ENCODE assay signal across 11 cellular contexts in genomic region chr5:142998316-142998862, GRCh38.
DNase-seq lines count a peak whose midpoint lies in the region; ATAC-seq and TF ChIP-seq lines count a peak whose summit lies in the region.
"Had no signal": no experiment of that assay in that cellular context is flagged by ENCODE, and none has a peak within 500 bp of the region (broad histone marks: within the 10 kb centered on the region; RNA-seq: fewer than 3 reads in every experiment).

No MANE protein-coding gene starts in this region.

- no peak for ATAC-seq in activated T-cell treated with anti-CD3 and anti-CD28 coated beads, Interleukin-2, amount 50 U/mL, for 72 hours (replicated peaks in 1 of 2)
- ATAC-seq in HG02759 (IDR thresholded peaks at IDR 0.05; ENCODE audit: unreplicated experiment), result peak; percentile 46
- peak; percentile 27 for ATAC-seq in WTC11
- ATAC-seq in stimulated activated naive CD8-positive, alpha-beta T cell treated with anti-CD3 and anti-CD28 coated beads, Interleukin-15, amount 100 ng/mL, for 72 hours, result no peak
- ATAC-seq in GM18517 (IDR thresholded peaks at IDR 0.05; ENCODE audit: unreplicated experiment), result no peak

- H3K4me3 Mint-ChIP-seq in activated T-cell treated with anti-CD3 and anti-CD28 coated beads, Interleukin-2, amount 50 U/mL, for 72 hours, result no peak overlapping the region
- H3K4me3 Mint-ChIP-seq in WTC11 (no peak overlapping the region), endothelial cell (ENCODE audit: unreplicated experiment) (no peak overlapping the region)
- H3K4me3 Mint-ChIP-seq in stimulated activated naive CD8-positive, alpha-beta T cell treated with anti-CD3 and anti-CD28 coated beads, Interleukin-15, amount 100 ng/mL, for 72 hours, result no peak overlapping the region

- no peak for DNase-seq in activated T-cell treated with anti-CD3 and anti-CD28 coated beads, Interleukin-2, amount 50 U/mL, for 72 hours
- no peak for DNase-seq in activated T-cell treated with anti-CD3 and anti-CD28 coated beads for 4 hours
- DNase-seq in WTC11 (ENCODE audit: low spot score), result no peak
- no peak for DNase-seq in stimulated activated naive CD8-positive, alpha-beta T cell treated with anti-CD3 and anti-CD28 coated beads, Interleukin-15, amount 100 ng/mL, for 72 hours
- DNase-seq in endothelial cell (ENCODE audit: low spot score), result no peak
- DNase-seq in activated CD4-positive, alpha-beta T cell treated with anti-CD3 and anti-CD28 coated beads, Interleukin-2, amount 50 U/mL, for 1 hour, result no peak
- DNase-seq: NCI-H1048; NCI-H524 treated with DMSO at 0.1 percent for 48 hours; stimulated activated CD4-positive, alpha-beta T cell treated with anti-CD3 and anti-CD28 coated beads, Interleukin-4, amount 100 ng/mL, for 4 hours had no signal

- H3K27ac Mint-ChIP-seq in activated T-cell treated with anti-CD3 and anti-CD28 coated beads, Interleukin-2, amount 50 U/mL, for 72 hours, result peak overlapping the region; percentile 91
- H3K27ac Mint-ChIP-seq in WTC11, result no peak overlapping the region
- peak overlapping the region; percentile 61 to 92 for H3K27ac Mint-ChIP-seq in stimulated activated naive CD8-positive, alpha-beta T cell treated with anti-CD3 and anti-CD28 coated beads, Interleukin-15, amount 100 ng/mL, for 72 hours
- H3K27ac Mint-ChIP-seq in endothelial cell (ENCODE audit: unreplicated experiment), result no peak overlapping the region

- TF ChIP-seq CTCF in WTC11 (IDR thresholded peaks at IDR 0.05) (no peak), endothelial cell (IDR thresholded peaks at IDR 0.05; ENCODE audit: unreplicated experiment) (no peak)

- H3K36me3 Mint-ChIP-seq in activated T-cell treated with anti-CD3 and anti-CD28 coated beads, Interleukin-2, amount 50 U/mL, for 72 hours (ENCODE audit: insufficient read depth in 2 of 2), result peaks cover 15 to 19% of the 10 kb centered on the region in 2 donors
- H3K36me3 Mint-ChIP-seq in WTC11 (peaks cover 5% of the 10 kb centered on the region; the same call in 1 of the 2 replicates), endothelial cell (ENCODE audit: low read depth, unreplicated experiment) (peaks cover 11% of the 10 kb centered on the region)

- peaks cover 2 to 3% of the 10 kb centered on the region in 2 donors for H3K9me3 Mint-ChIP-seq in activated T-cell treated with anti-CD3 and anti-CD28 coated beads, Interleukin-2, amount 50 U/mL, for 72 hours
- peaks cover 10% of the 10 kb centered on the region for H3K9me3 Mint-ChIP-seq in WTC11
- peaks cover 17 to 28% of the 10 kb centered on the region in 2 donors for H3K9me3 Mint-ChIP-seq in stimulated activated naive CD8-positive, alpha-beta T cell treated with anti-CD3 and anti-CD28 coated beads, Interleukin-15, amount 100 ng/mL, for 72 hours
- no peaks in the 10 kb centered on the region for H3K9me3 Mint-ChIP-seq in endothelial cell (ENCODE audit: unreplicated experiment)

- no peaks in the 10 kb centered on the region for H3K27me3 Mint-ChIP-seq in activated T-cell treated with anti-CD3 and anti-CD28 coated beads, Interleukin-2, amount 50 U/mL, for 72 hours (ENCODE audit: low read depth)
- H3K27me3 Mint-ChIP-seq in WTC11 (ENCODE audit: low read depth) (no peaks in the 10 kb centered on the region), endothelial cell (ENCODE audit: unreplicated experiment) (peaks cover 2% of the 10 kb centered on the region)
- H3K27me3 Mint-ChIP-seq in stimulated activated naive CD8-positive, alpha-beta T cell treated with anti-CD3 and anti-CD28 coated beads, Interleukin-15, amount 100 ng/mL, for 72 hours, result no peaks in the 10 kb centered on the region

- CTCF ChIA-PET in WTC11 (lab: Charles Lee), result interaction anchor here (0.9 to 2.1 kb wide), 2 partner anchors 211 to 285 kb away, joined by 3 to 5 read pairs; no protein-coding TSS in a partner anchor

- POLR2A ChIA-PET in WTC11 (lab: Charles Lee), result interaction anchor here (0.6 kb wide), 1 partner anchor 169 kb away, joined by 8 read pairs; no protein-coding TSS in a partner anchor

- peaks cover 66% of the 10 kb centered on the region for H3K4me1 Mint-ChIP-seq in activated T-cell treated with anti-CD3 and anti-CD28 coated beads, Interleukin-2, amount 50 U/mL, for 72 hours (ENCODE audit: low read depth)
- H3K4me1 Mint-ChIP-seq in WTC11 (peaks cover 21% of the 10 kb centered on the region), endothelial cell (ENCODE audit: unreplicated experiment) (peaks cover 26% of the 10 kb centered on the region)
- peaks cover 92% of the 10 kb centered on the region for H3K4me1 Mint-ChIP-seq in stimulated activated naive CD8-positive, alpha-beta T cell treated with anti-CD3 and anti-CD28 coated beads, Interleukin-15, amount 100 ng/mL, for 72 hours

TF ChIP-seq in WTC11, 78 proteins besides CTCF, POLR2A, EP300 and RAD21:
- TF ChIP-seq TP53 (CRISPR knock-in tag; IDR thresholded peaks at IDR 0.05) (no peak), CBFB (CRISPR knock-in tag; IDR thresholded peaks at IDR 0.05; ENCODE audit: low read depth) (no peak), E2F5 (CRISPR knock-in tag; IDR thresholded peaks at IDR 0.05) (no peak), HMGA2 (CRISPR knock-in tag; IDR thresholded peaks at IDR 0.05) (no peak), PRDM15 (CRISPR knock-in tag; IDR thresholded peaks at IDR 0.05) (no peak), SP1 (CRISPR knock-in tag; conservative IDR thresholded peaks at IDR 0.05) (no peak), PREB (CRISPR knock-in tag; IDR thresholded peaks at IDR 0.05; ENCODE audit: borderline replicate concordance) (no peak), CREB1 (CRISPR knock-in tag; IDR thresholded peaks at IDR 0.05) (no peak)

Comparison
In these comparisons a context has a peak if more than half of its experiments do, and no peak if none do; other contexts are left out.
1. ATAC-seq: peak in HG02759 (single experiment) and WTC11 (single experiment); none in activated T-cell treated with anti-CD3 and anti-CD28 coated beads, Interleukin-2, amount 50 U/mL, for 72 hours (0 of 2), stimulated activated naive CD8-positive, alpha-beta T cell treated with anti-CD3 and anti-CD28 coated beads, Interleukin-15, amount 100 ng/mL, for 72 hours (single experiment) and GM18517 (single experiment).
2. H3K27ac Mint-ChIP-seq: peak in activated T-cell treated with anti-CD3 and anti-CD28 coated beads, Interleukin-2, amount 50 U/mL, for 72 hours (single experiment) and stimulated activated naive CD8-positive, alpha-beta T cell treated with anti-CD3 and anti-CD28 coated beads, Interleukin-15, amount 100 ng/mL, for 72 hours (2 of 2); none in WTC11 (single experiment) and endothelial cell (single experiment).